In the genomic region with DNA sequence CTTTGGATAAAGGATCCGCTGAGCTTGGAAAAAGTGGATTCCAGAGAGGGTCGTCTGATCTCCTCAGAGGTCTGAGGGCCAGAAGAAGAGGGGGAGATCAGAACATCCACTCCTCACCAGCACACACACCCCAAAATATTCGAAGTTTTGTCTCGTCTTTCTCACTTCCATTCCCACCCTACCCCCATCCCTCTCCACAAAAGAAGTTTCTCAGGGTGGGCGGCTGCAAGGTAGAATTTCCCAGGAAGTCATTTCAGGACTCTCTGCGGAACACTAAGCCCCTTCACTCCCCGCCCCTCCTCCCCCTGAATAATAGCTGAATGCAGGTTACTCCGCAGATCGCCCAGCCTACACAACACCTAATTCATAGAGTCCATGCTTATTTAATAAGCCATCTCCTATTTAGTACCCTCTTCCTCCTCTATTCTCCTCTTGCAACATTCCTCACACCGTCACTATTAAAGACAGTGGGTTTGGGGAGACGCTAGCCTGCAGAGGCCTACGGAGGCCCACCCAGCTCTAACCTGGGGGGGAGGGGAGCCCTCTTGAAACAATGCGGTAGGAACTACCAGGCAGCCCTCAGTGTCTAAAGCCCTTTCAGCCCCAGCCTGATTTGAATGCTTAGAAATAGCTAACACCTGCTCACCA, we compare ENCODE assay signal across 8 cellular contexts. TPM values are rescaled to one million over a fixed set of nuclear protein-coding genes. Genes with fewer than 3 reads are reported as not detected.
A peak's percentile ranks its signal among the peaks of the same experiment; 100 is the strongest.
DNase-seq lines count a peak whose midpoint lies in the region; ATAC-seq and TF ChIP-seq lines count a peak whose summit lies in the region.

No MANE protein-coding gene starts in this region.

- H3K4me2 ChIP-seq in osteoblast (ENCODE audit: insufficient read depth, low read length): peak overlapping the region; percentile 79

- no peaks in the 10 kb centered on the region for H4K20me1 ChIP-seq in osteoblast (ENCODE audit: insufficient read depth, low read length)

- peaks cover 15% of the 10 kb centered on the region for H3K27me3 ChIP-seq in osteoblast (ENCODE audit: insufficient read depth, low read length)

- peak overlapping the region; percentile 72 for H2AFZ ChIP-seq in osteoblast (ENCODE audit: low read length)

- no peaks in the 10 kb centered on the region for H3K79me2 ChIP-seq in osteoblast (ENCODE audit: insufficient read depth, low read length)

- no peak overlapping the region for H3K27ac ChIP-seq in osteoblast (ENCODE audit: low read depth, low read length)

- H3K36me3 Mint-ChIP-seq in activated CD4-positive, alpha-beta T cell treated with anti-CD3 and anti-CD28 coated beads for 36 hours (ENCODE audit: low read depth): no peaks in the 10 kb centered on the region

- no peaks in the 10 kb centered on the region for H3K9me3 Mint-ChIP-seq in activated CD4-positive, alpha-beta T cell treated with anti-CD3 and anti-CD28 coated beads for 36 hours (ENCODE audit: low read depth)

- intact Hi-C loops in activated CD4-positive, alpha-beta T cell treated with anti-CD3 and anti-CD28 coated beads for 36 hours (cut with DNase I, micrococcal nuclease): loop anchor here (1.0 to 2.0 kb wide), 4 partner anchors 15 to 70 kb away; a partner anchor contains a TSS

- POLR2A ChIA-PET in activated CD4-positive, alpha-beta T cell treated with anti-CD3 and anti-CD28 coated beads for 36 hours (lab: Charles Lee): interaction anchor here (0.6 to 1.6 kb wide), 3 partner anchors 16 to 1167 kb away, joined by 4 to 12 read pairs (median 5); a partner anchor contains a TSS

- peaks cover 6% of the 10 kb centered on the region for H3K4me1 ChIP-seq in osteoblast (ENCODE audit: insufficient read depth, low read length)

- no peak for TF ChIP-seq CTCF in epithelial cell of proximal tubule (conservative IDR thresholded peaks at IDR 0.05; ENCODE audit: low read depth, low read length)
- TF ChIP-seq CTCF in osteoblast (IDR thresholded peaks at IDR 0.05; ENCODE audit: extremely low read depth, low read depth, low read length): no peak

- CTCF ChIA-PET in activated CD4-positive, alpha-beta T cell treated with anti-CD3 and anti-CD28 coated beads for 36 hours (lab: Charles Lee): interaction anchor here (0.6 to 2.9 kb wide), 7 partner anchors 13 to 127 kb away, joined by 3 to 16 read pairs (median 4); a partner anchor contains a TSS

- no peak for DNase-seq in activated CD4-positive, alpha-beta T cell treated with anti-CD3 and anti-CD28 coated beads for 36 hours
- no peak for DNase-seq in activated CD4-positive, alpha-beta T cell treated with anti-CD3 and anti-CD28 coated beads for 4 hours
- DNase-seq in NCI-H748 treated with DMSO at 0.1 percent for 48 hours (lab: John Stamatoyannopoulos, UW): peak; percentile 19
- no peak for DNase-seq in epithelial cell of proximal tubule (ENCODE audit: low read depth)
- DNase-seq in osteoblast (ENCODE audit: insufficient read length, low spot score, missing footprints): peak; percentile 34
- no peak for DNase-seq in HCEC 1CT
- DNase-seq in HuH-7.5 (ENCODE audit: low spot score): no peak
- DNase-seq in OCI-M1 (lab: John Stamatoyannopoulos, UW): no peak

- no peak for ATAC-seq in activated CD4-positive, alpha-beta T cell treated with anti-CD3 and anti-CD28 coated beads for 36 hours

- H3K36me3 ChIP-seq in osteoblast (ENCODE audit: insufficient read depth, low read length): no peaks in the 10 kb centered on the region

- H3K9me3 ChIP-seq in osteoblast (ENCODE audit: low read depth, low read length): no peaks in the 10 kb centered on the region

- H3K4me3 ChIP-seq in epithelial cell of proximal tubule (ENCODE audit: low read depth, low read length) (peak overlapping the region; percentile 66), osteoblast (ENCODE audit: insufficient read depth, low read length) (peak overlapping the region; percentile 76)

- peak overlapping the region; percentile 72 for H3K27ac Mint-ChIP-seq in activated CD4-positive, alpha-beta T cell treated with anti-CD3 and anti-CD28 coated beads for 36 hours

- H3K4me3 Mint-ChIP-seq in activated CD4-positive, alpha-beta T cell treated with anti-CD3 and anti-CD28 coated beads for 36 hours: peak overlapping the region; percentile 71

- peaks cover 16% of the 10 kb centered on the region for H3K4me1 Mint-ChIP-seq in activated CD4-positive, alpha-beta T cell treated with anti-CD3 and anti-CD28 coated beads for 36 hours

- H3K27me3 Mint-ChIP-seq in activated CD4-positive, alpha-beta T cell treated with anti-CD3 and anti-CD28 coated beads for 36 hours: no peaks in the 10 kb centered on the region

RNA-seq across cellular contexts. Expression of a gene that starts 0.7 kb away (rescaled TPM):
- total RNA-seq in activated CD4-positive, alpha-beta T cell treated with anti-CD3 and anti-CD28 coated beads for 36 hours: 1 to 10 TPM; 5.5 to 6.3 TPM
- total RNA-seq in epithelial cell of proximal tubule: 12.1 and 29.7 TPM in 2 replicates
- 2.9 and 3.3 TPM in 2 replicates for total RNA-seq in osteoblast

RNA-seq across cellular contexts. Expression of a gene that starts 15.7 kb away (rescaled TPM):
- 10 to 100 TPM; 64.0 to 67.4 TPM for total RNA-seq in activated CD4-positive, alpha-beta T cell treated with anti-CD3 and anti-CD28 coated beads for 36 hours
- total RNA-seq in epithelial cell of proximal tubule (78.9 and 81.7 TPM in 2 replicates), osteoblast (30.4 and 30.9 TPM in 2 replicates)

RNA-seq across cellular contexts. Expression of a gene that starts 49.8 kb away (rescaled TPM):
- 10 to 100 TPM; 79.5 to 85.6 TPM for total RNA-seq in activated CD4-positive, alpha-beta T cell treated with anti-CD3 and anti-CD28 coated beads for 36 hours
- total RNA-seq in epithelial cell of proximal tubule (28.2 and 28.8 TPM in 2 replicates), osteoblast (37.6 and 46.3 TPM in 2 replicates)

RNA-seq across cellular contexts. Expression of a gene that starts 50.0 kb away (rescaled TPM):
- 10 to 100 TPM; 21.2 to 22.0 TPM for total RNA-seq in activated CD4-positive, alpha-beta T cell treated with anti-CD3 and anti-CD28 coated beads for 36 hours
- total RNA-seq in epithelial cell of proximal tubule (11.7 and 13.2 TPM in 2 replicates), osteoblast (25.0 and 27.4 TPM in 2 replicates)

RNA-seq across cellular contexts. Expression of a gene that starts 53.1 kb away (rescaled TPM):
- not detected for total RNA-seq in activated CD4-positive, alpha-beta T cell treated with anti-CD3 and anti-CD28 coated beads for 36 hours
- total RNA-seq in epithelial cell of proximal tubule (not detected in 2 replicates), osteoblast (not detected in 2 replicates)

Comparison
In these comparisons a context has a peak if more than half of its experiments do, and no peak if none do; other contexts are left out.
1. DNase-seq: peak in NCI-H748 treated with DMSO at 0.1 percent for 48 hours (single experiment) and osteoblast (single experiment); none in activated CD4-positive, alpha-beta T cell treated with anti-CD3 and anti-CD28 coated beads for 36 hours (single experiment), activated CD4-positive, alpha-beta T cell treated with anti-CD3 and anti-CD28 coated beads for 4 hours (0 of 2), epithelial cell of proximal tubule (single experiment), HCEC 1CT (single experiment), HuH-7.5 (single experiment) and OCI-M1 (single experiment).